ENCODE assay signal across 8 cellular contexts in genomic region chr2:152740743-152741328, GRCh38. TPM values are rescaled to one million over a fixed set of nuclear protein-coding genes. Genes with fewer than 3 reads are reported as not detected.
DNase-seq lines count a peak whose midpoint lies in the region; ATAC-seq, FAIRE-seq and TF ChIP-seq lines count a peak whose summit lies in the region.

No MANE protein-coding gene starts in this region.

- H3K4me2 ChIP-seq in PC-9, result no peak overlapping the region

- DNase-seq in NOMO-1 (lab: John Stamatoyannopoulos, UW; ENCODE audit: unreplicated experiment in 2 of 2), result peak; percentile 9 to 50
- DNase-seq in NOMO-1 treated with dmso at 0.1 percent for 144 hours (lab: John Stamatoyannopoulos, UW; ENCODE audit: unreplicated experiment), result no peak
- DNase-seq in HuH-7 (ENCODE audit: low spot score), result peak; percentile 15
- peak in 1 of 2 experiments; percentile 62 for DNase-seq in PC-9
- DNase-seq in neural crest cell (ENCODE audit: low read depth, low spot score), result no peak
- no peak for DNase-seq in activated T-cell treated with anti-CD3 and anti-CD28 coated beads for 4 hours

- peak; percentile 86 for ATAC-seq in GM21619 (IDR thresholded peaks at IDR 0.05; ENCODE audit: unreplicated experiment)

- no peak overlapping the region for H3K27ac ChIP-seq in PC-9

- H3K79me2 ChIP-seq in PC-9 (ENCODE audit: low read depth), result no peaks in the 10 kb centered on the region

- peaks cover 17% of the 10 kb centered on the region for H3K4me1 Mint-ChIP-seq in neural crest cell

- H3K27me3 ChIP-seq in PC-9 (ENCODE audit: insufficient read depth, low read depth), result no peaks in the 10 kb centered on the region

- intact Hi-C loops in PC-9 (cut with micrococcal nuclease; ENCODE audit: unreplicated experiment), result loop anchor here (10.0 kb wide), 1 partner anchor 1634 kb away; no protein-coding TSS in a partner anchor

- H3K27ac Mint-ChIP-seq in neural crest cell (ENCODE audit: unreplicated experiment), result no peak overlapping the region

- no peak overlapping the region for H2AFZ ChIP-seq in PC-9

- no TSS peak for BruUV-seq in PC-9 (replicated peaks; lab: Mats Ljungman, UMichigan)

- H3K36me3 ChIP-seq in PC-9 (ENCODE audit: low read depth), result 0 out of 2 replicates have a peak, but pooled peaks cover 5% of the 10 kb centered on the region

- POLR2A ChIA-PET in PC-9 (lab: Charles Lee; ENCODE audit: unreplicated experiment), result no interaction called here

- H4K20me1 ChIP-seq in PC-9 (ENCODE audit: insufficient read depth), result peaks cover 7% of the 10 kb centered on the region

- H3K9me2 ChIP-seq in PC-9 (ENCODE audit: insufficient read depth), result no peaks in the 10 kb centered on the region

- H3K4me1 ChIP-seq in PC-9 (replicated peaks; ENCODE audit: insufficient read depth), result no peaks in the 10 kb centered on the region

- H3F3A ChIP-seq in PC-9 (ENCODE audit: insufficient read depth, low read depth), result peaks cover 10% of the 10 kb centered on the region; the same call in 1 of the 2 replicates

- peak; percentile 90 for TF ChIP-seq CTCF in PC-9 (conservative IDR thresholded peaks at IDR 0.05)
- peak; percentile 92 for TF ChIP-seq CTCF in neural crest cell (conservative IDR thresholded peaks at IDR 0.05)

- CTCF ChIA-PET in PC-9 (lab: Charles Lee), result no interaction called here

- FAIRE-seq in endometrium (lab: Jason Lieb, UNC), result peak; percentile 99

- H3K4me3 ChIP-seq in PC-9, result no peak overlapping the region

- peaks cover 33% of the 10 kb centered on the region for H3K36me3 Mint-ChIP-seq in neural crest cell (ENCODE audit: low read depth)

- peaks cover 2% of the 10 kb centered on the region for H3K9me3 Mint-ChIP-seq in neural crest cell

- no peaks in the 10 kb centered on the region for H3K9me3 ChIP-seq in PC-9 (ENCODE audit: insufficient read depth, low read depth)

- H3K4me3 Mint-ChIP-seq in neural crest cell, result no peak overlapping the region

- no peaks in the 10 kb centered on the region for H3K27me3 Mint-ChIP-seq in neural crest cell (ENCODE audit: low read depth)

RNA-seq across cellular contexts. Expression of gene ARL6IP6, which starts 22.4 kb away (rescaled TPM):
- total RNA-seq in PC-9 (2021) (24.5 and 27.2 TPM in 2 replicates), neural crest cell (49.1 and 51.9 TPM in 2 replicates)

RNA-seq across cellular contexts. Expression of gene PRPF40A, which starts 23.6 kb away (rescaled TPM):
- total RNA-seq in PC-9 (2021) (94.1 and 119 TPM in 2 replicates), neural crest cell (136 and 138 TPM in 2 replicates)

Comparison
In these comparisons a context has a peak if more than half of its experiments do, and no peak if none do; other contexts are left out.
1. DNase-seq: peak in NOMO-1 (2 of 2) and HuH-7 (single experiment); none in NOMO-1 treated with dmso at 0.1 percent for 144 hours (single experiment), neural crest cell (single experiment) and activated T-cell treated with anti-CD3 and anti-CD28 coated beads for 4 hours (single experiment).